ENCODE assay signal across 11 cellular contexts in genomic region chr12:66143868-66144267, GRCh38.
"Had no signal": no experiment of that assay in that cellular context is flagged by ENCODE, and none has a peak within 500 bp of the region (broad histone marks: within the 10 kb centered on the region; RNA-seq: fewer than 3 reads in every experiment).

No MANE protein-coding gene starts in this region.

- ATAC-seq: upper lobe of right lung had no signal

- H3K4me3 Mint-ChIP-seq: activated CD4-positive, alpha-beta memory T cell treated with anti-CD3 and anti-CD28 coated beads for 36 hours; activated T-helper 1 cell treated with anti-CD3 and anti-CD28 coated beads, Interleukin-12 subunit alpha, Interleukin-12 subunit beta, Interleukin-2, Interleukin-4 antibody, amounts not matched to agents 30 ng/mL and 10 ng/mL and 1 ng/mL, durations not matched to agents 14 hours and 24 hours and 36 hours; endodermal cell; nephron progenitor cell; stimulated activated naive CD8-positive, alpha-beta T cell treated with anti-CD3 and anti-CD28 coated beads, Interleukin-15, Interleukin-2, amounts not matched to agents 100 ng/mL and 50 ng/mL, for 24 hours had no signal

- H3K27ac Mint-ChIP-seq: activated CD4-positive, alpha-beta memory T cell treated with anti-CD3 and anti-CD28 coated beads for 36 hours; endodermal cell; nephron progenitor cell; stimulated activated naive CD8-positive, alpha-beta T cell treated with anti-CD3 and anti-CD28 coated beads, Interleukin-15, Interleukin-2, amounts not matched to agents 100 ng/mL and 50 ng/mL, for 24 hours had no signal

- H3K27me3 Mint-ChIP-seq: activated CD4-positive, alpha-beta memory T cell treated with anti-CD3 and anti-CD28 coated beads for 36 hours; stimulated activated naive CD8-positive, alpha-beta T cell treated with anti-CD3 and anti-CD28 coated beads, Interleukin-15, Interleukin-2, amounts not matched to agents 100 ng/mL and 50 ng/mL, for 24 hours had no signal

- H3K4me3 ChIP-seq: upper lobe of right lung had no signal

- H3K27me3 ChIP-seq: upper lobe of right lung had no signal

- DNase-seq: activated CD4-positive, alpha-beta memory T cell treated with anti-CD3 and anti-CD28 coated beads for 36 hours; activated CD4-positive, CD25-positive, alpha-beta regulatory T cell treated with anti-CD3 and anti-CD28 coated beads, Interleukin-2, amount 50 U/mL, for 72 hours; activated CD8-positive, alpha-beta memory T cell treated with anti-CD3 and anti-CD28 coated beads, Interleukin-2, amount 50 U/mL, for 4 hours; activated naive CD4-positive, alpha-beta T cell treated with Interleukin-2 at 50 U/mL for 16 hours; endodermal cell; nephron progenitor cell; stimulated activated CD4-positive, alpha-beta T cell treated with anti-CD3 and anti-CD28 coated beads, Interleukin-4, amount 100 ng/mL, for 1 hour; stimulated activated CD8-positive, alpha-beta memory T cell treated with anti-CD3 and anti-CD28 coated beads, Interleukin-4, amount 100 ng/mL, for 48 hours; upper lobe of right lung had no signal
